10 cellular contexts compared by ENCODE assay signal in the genomic region with DNA sequence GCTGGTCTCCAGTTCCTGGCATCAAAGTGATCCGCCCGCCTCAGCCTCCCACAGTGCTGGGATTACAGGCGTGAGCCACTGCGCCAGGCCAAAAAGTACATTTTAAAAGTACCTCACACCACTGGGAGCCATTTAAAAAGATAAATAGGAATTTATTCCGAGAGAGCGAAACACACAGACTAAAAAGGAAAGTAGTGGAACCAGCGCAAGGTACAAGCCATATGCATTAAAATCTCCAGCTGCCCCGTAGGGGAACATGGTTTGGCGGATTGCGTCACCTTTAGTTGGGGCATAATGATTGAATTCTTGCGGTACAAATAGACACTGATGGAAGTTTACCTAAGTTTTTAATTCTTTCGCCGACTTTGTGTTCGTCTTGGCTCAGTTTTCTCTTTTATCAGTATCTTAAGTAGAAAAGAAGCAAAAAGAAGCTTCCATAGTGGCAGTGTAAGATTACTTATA. TPM values are rescaled to one million over a fixed set of nuclear protein-coding genes. Genes with fewer than 3 reads are reported as not detected.
DNase-seq lines count a peak whose midpoint lies in the region; ATAC-seq, FAIRE-seq and TF ChIP-seq lines count a peak whose summit lies in the region.
"Had no signal": no experiment of that assay in that cellular context is flagged by ENCODE, and none has a peak within 500 bp of the region (broad histone marks: within the 10 kb centered on the region; RNA-seq: fewer than 3 reads in every experiment).

No MANE protein-coding gene starts in this region.

- H3K4me3 Mint-ChIP-seq in activated naive CD4-positive, alpha-beta T cell treated with anti-CD3 and anti-CD28 coated beads for 36 hours, result peak overlapping the region; percentile 83

- no peak overlapping the region for H3K27ac Mint-ChIP-seq in activated naive CD4-positive, alpha-beta T cell treated with anti-CD3 and anti-CD28 coated beads for 36 hours

- H3K4me3 ChIP-seq in RWPE2 (ENCODE audit: severe bottlenecking) (no peak overlapping the region), esophagus muscularis mucosa (peak overlapping the region in 3 of 4 donors; percentile 67 to 71 (median 67)), suprapubic skin (peak overlapping the region; percentile 74)

- WGBS in esophagus muscularis mucosa, result 71% methylated on average over 14 of the region's 14 CpGs
- WGBS in suprapubic skin, result 77% methylated on average over 14 of the region's 14 CpGs

- CTCF ChIA-PET in activated naive CD4-positive, alpha-beta T cell treated with anti-CD3 and anti-CD28 coated beads for 36 hours (lab: Charles Lee), result interaction anchor here (0.7 to 1.8 kb wide), 9 partner anchors 14 to 212 kb away, joined by 3 to 5 read pairs (median 3); no protein-coding TSS in a partner anchor

- H3K4me1 Mint-ChIP-seq in activated naive CD4-positive, alpha-beta T cell treated with anti-CD3 and anti-CD28 coated beads for 36 hours (ENCODE audit: low read depth), result peaks cover 10% of the 10 kb centered on the region

- H3K4me1 ChIP-seq in RWPE2 (ENCODE audit: insufficient read depth, poor library complexity, severe bottlenecking), result no peaks in the 10 kb centered on the region
- H3K4me1 ChIP-seq in esophagus muscularis mucosa, result peaks cover 11 to 19% (median 16%) of the 10 kb centered on the region in 4 donors
- peaks cover 18% of the 10 kb centered on the region for H3K4me1 ChIP-seq in suprapubic skin

- no peak for TF ChIP-seq POLR2A in esophagus muscularis mucosa (IDR thresholded peaks at IDR 0.05; ENCODE audit: low read depth)
- TF ChIP-seq POLR2A in suprapubic skin (IDR thresholded peaks at IDR 0.05), result no peak

- H3K9me3 Mint-ChIP-seq in activated naive CD4-positive, alpha-beta T cell treated with anti-CD3 and anti-CD28 coated beads for 36 hours, result peaks cover 9% of the 10 kb centered on the region

- H3K27me3 ChIP-seq in RWPE2 (ENCODE audit: insufficient read depth, poor library complexity, severe bottlenecking) (peaks cover 48% of the 10 kb centered on the region), esophagus muscularis mucosa (peaks cover 0 to 79% (median 15%) of the 10 kb centered on the region in 4 donors), suprapubic skin (peaks cover 51% of the 10 kb centered on the region)

- H3K27me3 Mint-ChIP-seq in activated naive CD4-positive, alpha-beta T cell treated with anti-CD3 and anti-CD28 coated beads for 36 hours (ENCODE audit: low read depth), result peaks cover 6% of the 10 kb centered on the region

- no peak for DNase-seq in activated naive CD4-positive, alpha-beta T cell treated with anti-CD3 and anti-CD28 coated beads for 36 hours
- no peak for DNase-seq in activated naive CD4-positive, alpha-beta T cell treated with Interleukin-2 at 50 U/mL for 16 hours
- DNase-seq in RWPE2 (ENCODE audit: low spot score) (no peak), esophagus muscularis mucosa (ENCODE audit: extremely low spot score) (no peak), suprapubic skin (ENCODE audit: low spot score in 2 of 2) (no peak), SIG-M5 treated with dmso at 0.1 percent for 504 hours (lab: John Stamatoyannopoulos, UW; ENCODE audit: unreplicated experiment) (no peak), RCC 7860 (ENCODE audit: low spot score) (no peak)
- DNase-seq: nucleus accumbens had no signal

- ATAC-seq in RWPE2 (ENCODE audit: low read depth) (no peak), GM21576 (IDR thresholded peaks at IDR 0.05; ENCODE audit: unreplicated experiment) (no peak)

- H3K27ac ChIP-seq in RWPE2 (ENCODE audit: poor library complexity, severe bottlenecking) (no peak overlapping the region), esophagus muscularis mucosa (replicated peaks in 1 of 4) (no peak overlapping the region), suprapubic skin (no peak overlapping the region)

- no peak for TF ChIP-seq EP300 in esophagus muscularis mucosa (IDR thresholded peaks at IDR 0.05)
- no peak for TF ChIP-seq EP300 in suprapubic skin (IDR thresholded peaks at IDR 0.05)

- FAIRE-seq in RCC 7860 (lab: Jason Lieb, UNC), result no peak

- H3K9me3 ChIP-seq in RWPE2 (ENCODE audit: severe bottlenecking) (no peaks in the 10 kb centered on the region), esophagus muscularis mucosa (peaks cover 0 to 5% (median 0%) of the 10 kb centered on the region in 4 donors), suprapubic skin (no peaks in the 10 kb centered on the region)

- peak; percentile 18 for TF ChIP-seq CTCF in RWPE2 (IDR thresholded peaks at IDR 0.05; ENCODE audit: poor library complexity, severe bottlenecking)
- no peak for TF ChIP-seq CTCF in esophagus muscularis mucosa (IDR thresholded peaks at IDR 0.05)
- TF ChIP-seq CTCF in suprapubic skin (IDR thresholded peaks at IDR 0.05), result no peak

- H3K36me3 ChIP-seq in RWPE2 (ENCODE audit: low read depth) (no peaks in the 10 kb centered on the region), esophagus muscularis mucosa (no peaks in the 10 kb centered on the region), suprapubic skin (no peaks in the 10 kb centered on the region)

- intact Hi-C loops in activated naive CD4-positive, alpha-beta T cell treated with anti-CD3 and anti-CD28 coated beads for 36 hours (cut with micrococcal nuclease), result loop anchor here (2.0 to 5.0 kb wide), 5 partner anchors 40 to 210 kb away; partner anchors contain the start of genes FKBP1A and SNPH
- intact Hi-C loops in esophagus muscularis mucosa (cut with DNase I), result no loop called here

- H3K36me3 Mint-ChIP-seq in activated naive CD4-positive, alpha-beta T cell treated with anti-CD3 and anti-CD28 coated beads for 36 hours (ENCODE audit: low read depth), result no peaks in the 10 kb centered on the region

RNA-seq across cellular contexts. Expression of gene RAD21L1, which starts 1.3 kb away (rescaled TPM):
- total RNA-seq in activated naive CD4-positive, alpha-beta T cell treated with anti-CD3 and anti-CD28 coated beads for 36 hours, result not detected
- total RNA-seq in esophagus muscularis mucosa (not detected), suprapubic skin (under 1 TPM in 1 of 4 donors, not detected in 3; 0.34 TPM)

RNA-seq across cellular contexts. Expression of gene C20orf202, which starts 23.9 kb away (rescaled TPM):
- total RNA-seq in activated naive CD4-positive, alpha-beta T cell treated with anti-CD3 and anti-CD28 coated beads for 36 hours, result not detected
- total RNA-seq in esophagus muscularis mucosa (under 1 TPM in 2 of 4 donors, not detected in 2; 0.17 to 0.52 TPM), suprapubic skin (under 1 TPM in 2 of 4 donors, not detected in 2; 0.89 to 0.97 TPM)
- total RNA-seq: M059J had no signal

RNA-seq across cellular contexts. Expression of gene SNPH, which starts 38.9 kb away (rescaled TPM):
- 1 to 10 TPM; 6.7 to 7.3 TPM for total RNA-seq in activated naive CD4-positive, alpha-beta T cell treated with anti-CD3 and anti-CD28 coated beads for 36 hours
- 10 to 100 TPM in 3 of 4 donors, 1 to 10 TPM in 1; 9.6 to 29.5 (median 17.3) TPM for total RNA-seq in esophagus muscularis mucosa
- total RNA-seq in suprapubic skin, result 1 to 10 TPM in 3 of 4 donors, under 1 TPM in 1; 0.89 to 3.8 (median 2.5) TPM

RNA-seq across cellular contexts. Expression of gene TMEM74B, which starts 42.4 kb away (rescaled TPM):
- under 1 TPM in 1 of 2 experiments, not detected in 1; 0.17 TPM for total RNA-seq in activated naive CD4-positive, alpha-beta T cell treated with anti-CD3 and anti-CD28 coated beads for 36 hours
- total RNA-seq in esophagus muscularis mucosa (1 to 10 TPM in 2 of 4 donors, under 1 TPM in 2; 0.71 to 2.1 (median 1.2) TPM), suprapubic skin (1 to 10 TPM; 1.9 to 9.6 (median 3.9) TPM)
